Comparison of ENCODE assay signal across 8 cellular contexts in the genomic region with DNA sequence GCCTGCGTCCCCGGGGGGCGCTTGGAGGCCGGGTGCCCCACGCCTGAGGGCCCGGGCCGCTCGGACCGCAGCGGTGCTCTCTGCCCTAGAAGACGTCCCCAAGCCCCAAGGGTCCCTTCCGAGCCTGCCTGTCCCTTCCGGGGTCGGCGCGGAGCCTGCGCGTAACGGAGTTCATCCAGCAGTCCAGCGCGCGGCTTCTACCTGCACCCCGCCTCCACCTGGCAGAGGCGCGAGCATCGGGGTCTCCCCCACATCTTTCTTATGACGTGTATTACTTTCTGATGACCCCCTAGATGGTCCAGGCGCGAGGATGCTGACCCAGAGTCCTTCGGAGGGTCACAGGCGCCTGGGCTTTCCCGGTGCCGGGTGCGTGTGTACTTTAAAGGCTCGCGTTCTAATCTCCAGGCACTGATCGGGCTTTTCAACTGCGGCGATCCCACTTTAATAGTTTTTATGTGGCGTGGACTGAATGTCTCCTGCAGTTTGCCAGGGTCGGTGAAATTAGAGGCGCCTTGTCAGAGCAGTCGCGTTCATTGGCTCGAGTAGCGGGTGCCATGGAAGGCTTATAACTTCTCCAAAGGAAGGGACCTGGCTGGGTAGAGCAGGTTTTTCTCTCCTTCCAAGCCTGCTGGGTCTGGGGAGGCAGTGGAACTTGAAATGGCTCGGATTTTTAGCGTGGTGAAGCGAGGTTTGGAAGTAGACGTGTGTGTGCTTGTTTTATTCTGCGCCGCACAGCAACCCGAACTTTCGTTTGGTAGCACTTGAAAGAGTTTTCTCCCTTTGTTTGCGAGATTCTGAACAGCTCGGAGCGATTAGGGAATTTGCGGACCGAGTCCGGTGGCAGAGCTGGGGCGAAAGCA. TPM values are rescaled to one million over a fixed set of nuclear protein-coding genes. Genes with fewer than 3 reads are reported as not detected.
DNase-seq lines count a peak whose midpoint lies in the region; ATAC-seq and TF ChIP-seq lines count a peak whose summit lies in the region.

No MANE protein-coding gene starts in this region.

- TF ChIP-seq CTCF in Calu3 (IDR thresholded peaks at IDR 0.05; ENCODE audit: unreplicated experiment) = no peak
- no peak for TF ChIP-seq CTCF in omental fat pad (IDR thresholded peaks at IDR 0.05)

- BruUV-seq in Calu3 (replicated peaks; lab: Mats Ljungman, UMichigan) = no TSS peak

- H3K9me3 Mint-ChIP-seq in Calu3 (ENCODE audit: low read depth, unreplicated experiment) = no peaks in the 10 kb centered on the region

- H3K27ac Mint-ChIP-seq in Calu3 (ENCODE audit: unreplicated experiment) = peak overlapping the region; percentile 1

- intact Hi-C loops in Calu3 (cut with micrococcal nuclease; ENCODE audit: unreplicated experiment) = loop anchor here (5.0 to 10.0 kb wide), 2 partner anchors 147 to 280 kb away; no protein-coding TSS in a partner anchor

- H3K4me1 Mint-ChIP-seq in Calu3 (ENCODE audit: low read depth, unreplicated experiment) = peaks cover 3% of the 10 kb centered on the region

- no peaks in the 10 kb centered on the region for H3K27me3 Mint-ChIP-seq in Calu3 (ENCODE audit: unreplicated experiment)

- ATAC-seq in omental fat pad (ENCODE audit: low FRiP score) = peak; percentile 41
- no peak for ATAC-seq in HG03521 (IDR thresholded peaks at IDR 0.05; ENCODE audit: unreplicated experiment)

- H3K36me3 Mint-ChIP-seq in Calu3 (ENCODE audit: insufficient read depth, unreplicated experiment) = peaks cover 36% of the 10 kb centered on the region

- DNase-seq in Calu3 (peak; percentile 47), NCI-H446 (lab: John Stamatoyannopoulos, UW) (peak; percentile 10 to 29), fibroblast of peridontal ligament (ENCODE audit: extremely low read depth) (peak; percentile 48), omental fat pad (ENCODE audit: low spot score) (no peak), NCI-H1694 treated with DMSO at 0.1 percent for 48 hours (lab: John Stamatoyannopoulos, UW) (no peak), COLO829 (ENCODE audit: low spot score) (no peak)
- DNase-seq in stimulated activated naive CD4-positive, alpha-beta T cell (lab: John Stamatoyannopoulos, UW) = no peak

- peak overlapping the region; percentile 67 for H3K4me3 Mint-ChIP-seq in Calu3 (ENCODE audit: low read depth, unreplicated experiment)

- CTCF ChIA-PET in Calu3 (lab: Charles Lee) = interaction anchor here (0.7 kb wide), 1 partner anchor 278 kb away, joined by 3 read pairs; no protein-coding TSS in a partner anchor

RNA-seq across cellular contexts. Expression of gene EYA4, which starts 1.0 kb away (rescaled TPM):
- 38.8 and 55.1 TPM in 2 replicates for total RNA-seq in Calu3 (2022)
- total RNA-seq in omental fat pad = 1 to 10 TPM; 1.1 to 4.2 (median 2.0) TPM

Comparison
In these comparisons a context has a peak if more than half of its experiments do, and no peak if none do; other contexts are left out.
1. DNase-seq: peak in Calu3 (single experiment), NCI-H446 (2 of 2) and fibroblast of peridontal ligament (single experiment); none in omental fat pad (single experiment), NCI-H1694 treated with DMSO at 0.1 percent for 48 hours (single experiment), stimulated activated naive CD4-positive, alpha-beta T cell (0 of 6) and COLO829 (single experiment).